In genomic region chr19:4636151-4636717, GRCh38 we compare ENCODE assay signal across 1 cellular context.
TF ChIP-seq lines count a peak whose summit lies in the region.

No MANE protein-coding gene starts in this region.

TF ChIP-seq in K562, 482 proteins besides CTCF, POLR2A, EP300 and RAD21 (continued from another document and continues in another):
- TF ChIP-seq NONO (IDR thresholded peaks at IDR 0.05; ENCODE audit: low read depth in 2 of 2, low read length in 1 of 2), result peak in 1 of 2 experiments; percentile 37; a peak in 1 of 4 replicates
- TF ChIP-seq ZNF263 (CRISPR knock-in tag; IDR thresholded peaks at IDR 0.05; ENCODE audit: borderline replicate concordance), result no peak
- TF ChIP-seq VEZF1 (CRISPR knock-in tag; IDR thresholded peaks at IDR 0.05), result peak; percentile 56
- TF ChIP-seq KLF16 (IDR thresholded peaks at IDR 0.05), result 0 out of 2 replicates have a peak, but pooled peaks have one; percentile 26
- TF ChIP-seq ZNF407 (IDR thresholded peaks at IDR 0.05; ENCODE audit: low read depth), result no peak
- TF ChIP-seq ZBTB43 (CRISPR knock-in tag; IDR thresholded peaks at IDR 0.05), result 0 out of 2 replicates have a peak, but pooled peaks have one; percentile 49
- peak; percentile 94 for TF ChIP-seq ZBTB7A (IDR thresholded peaks at IDR 0.05; ENCODE audit: borderline replicate concordance, control insufficient read depth, low read depth, low read length)
- TF ChIP-seq XRCC5 (IDR thresholded peaks at IDR 0.05; ENCODE audit: low read depth, low read length), result 0 out of 2 replicates have a peak, but pooled peaks have one; percentile 66
- TF ChIP-seq MAZ (CRISPR knock-in tag; conservative IDR thresholded peaks at IDR 0.05 in 1 of 2, IDR thresholded peaks at IDR 0.05 in 1 of 2), result peak; percentile 46 to 68; a peak in 3 of 4 replicates
- TF ChIP-seq ID3 (CRISPR knock-in tag; IDR thresholded peaks at IDR 0.05), result no peak
- no peak for TF ChIP-seq ID3 (tag; IDR thresholded peaks at IDR 0.05)
- no peak for TF ChIP-seq ZFP1 (CRISPR knock-in tag; IDR thresholded peaks at IDR 0.05)
- no peak for TF ChIP-seq ZSCAN29 (IDR thresholded peaks at IDR 0.05)
- TF ChIP-seq PHF8 (IDR thresholded peaks at IDR 0.05; ENCODE audit: borderline replicate concordance, low read length), result peak; percentile 44; the same call in 1 of the 2 replicates
- peak; percentile 46 for TF ChIP-seq DEAF1 (CRISPR knock-in tag; IDR thresholded peaks at IDR 0.05)
- TF ChIP-seq RB1 (IDR thresholded peaks at IDR 0.05; ENCODE audit: low read depth), result peak; percentile 86
- TF ChIP-seq SRF (CRISPR knock-in tag; IDR thresholded peaks at IDR 0.05), result peak in 1 of 2 experiments; percentile 53; a peak in 1 of 4 replicates
- TF ChIP-seq ARHGAP35 (IDR thresholded peaks at IDR 0.05; ENCODE audit: partially characterized antibody), result no peak
- peak; percentile 56; the same call in 1 of the 2 replicates for TF ChIP-seq STAG1 (CRISPR knock-in tag; IDR thresholded peaks at IDR 0.05; ENCODE audit: borderline replicate concordance)
- no peak for TF ChIP-seq GATAD2B (IDR thresholded peaks at IDR 0.05; ENCODE audit: borderline replicate concordance)
- peak; percentile 53 for TF ChIP-seq CTCFL (IDR thresholded peaks at IDR 0.05; ENCODE audit: borderline replicate concordance, insufficient read depth, low read depth, low read length, poor library complexity, severe bottlenecking)
- no peak for TF ChIP-seq IRF9 (tag; IDR thresholded peaks at IDR 0.05)
- no peak for TF ChIP-seq CUX1 (CRISPR knock-in tag; IDR thresholded peaks at IDR 0.05)
- no peak for TF ChIP-seq HMGXB4 (CRISPR knock-in tag; IDR thresholded peaks at IDR 0.05)
- TF ChIP-seq ZFX (CRISPR knock-in tag; IDR thresholded peaks at IDR 0.05), result peak; percentile 66
- no peak for TF ChIP-seq FOXK1 (CRISPR knock-in tag; IDR thresholded peaks at IDR 0.05; ENCODE audit: borderline replicate concordance)
- TF ChIP-seq TFAP4 (CRISPR knock-in tag; IDR thresholded peaks at IDR 0.05; ENCODE audit: borderline replicate concordance), result peak; percentile 19; the same call in 1 of the 2 replicates
- TF ChIP-seq TEAD2 (tag; IDR thresholded peaks at IDR 0.05), result no peak
- 0 out of 2 replicates have a peak, but pooled peaks have one; percentile 38 for TF ChIP-seq GABPB1 (CRISPR knock-in tag; IDR thresholded peaks at IDR 0.05)
